Comparison of ENCODE assay signal across 14 cellular contexts in the genomic region with DNA sequence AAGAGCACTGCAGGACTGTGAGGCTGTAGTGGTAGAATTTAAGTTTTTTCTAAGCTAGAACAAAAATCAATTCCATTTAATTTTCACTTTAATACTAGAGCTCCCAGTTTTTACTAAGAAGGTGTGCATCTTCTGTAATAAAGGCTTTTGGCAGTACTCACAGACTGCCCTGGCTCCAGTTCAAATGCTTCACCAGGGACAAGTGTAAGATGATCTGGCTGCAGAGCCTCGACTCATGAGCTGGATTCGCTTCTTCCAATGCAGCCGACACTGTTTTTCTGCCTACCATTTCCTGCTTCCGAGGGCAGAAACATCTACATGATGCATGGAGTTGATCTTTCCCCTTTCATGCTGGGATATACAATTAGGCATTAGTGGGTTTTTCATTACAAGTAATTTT.
DNase-seq lines count a peak whose midpoint lies in the region; ATAC-seq and TF ChIP-seq lines count a peak whose summit lies in the region.
"Had no signal": no experiment of that assay in that cellular context is flagged by ENCODE, and none has a peak within 500 bp of the region (broad histone marks: within the 10 kb centered on the region; RNA-seq: fewer than 3 reads in every experiment).

No MANE protein-coding gene starts in this region.

- H3K36me3 Mint-ChIP-seq in WTC11: peaks cover 12% of the 10 kb centered on the region; the same call in 1 of the 2 replicates

- no peak overlapping the region for H3K4me3 Mint-ChIP-seq in WTC11
- H3K4me3 Mint-ChIP-seq: activated naive CD8-positive, alpha-beta T cell treated with anti-CD3 and anti-CD28 coated beads, Interleukin-2, amount 10 ng/mL, durations not matched to agents 7 days and 5 days; stimulated activated naive CD8-positive, alpha-beta T cell treated with anti-CD3 and anti-CD28 coated beads, Interleukin-15, Interleukin-2, amounts not matched to agents 100 ng/mL and 50 ng/mL, for 24 hours had no signal

- no peaks in the 10 kb centered on the region for H3K9me3 Mint-ChIP-seq in WTC11
- H3K9me3 Mint-ChIP-seq: activated naive CD8-positive, alpha-beta T cell treated with anti-CD3 and anti-CD28 coated beads, Interleukin-2, amount 10 ng/mL, durations not matched to agents 7 days and 5 days; stimulated activated naive CD8-positive, alpha-beta T cell treated with anti-CD3 and anti-CD28 coated beads, Interleukin-15, Interleukin-2, amounts not matched to agents 100 ng/mL and 50 ng/mL, for 24 hours had no signal

- no peak overlapping the region for H3K4me3 ChIP-seq in AG10803 (ENCODE audit: low read length)
- H3K4me3 ChIP-seq: BLaER1, lower lobe of right lung had no signal

- ATAC-seq in WTC11: peak; percentile 56; the same call in 1 of the 2 replicates
- ATAC-seq in HG03521 (IDR thresholded peaks at IDR 0.05; ENCODE audit: unreplicated experiment): no peak
- no peak for ATAC-seq in HG02973 (IDR thresholded peaks at IDR 0.05; ENCODE audit: unreplicated experiment)
- ATAC-seq: lower lobe of right lung had no signal

- H3K27ac ChIP-seq in RWPE1: no peak overlapping the region
- H3K27ac ChIP-seq: BLaER1, lower lobe of right lung had no signal

- CTCF ChIA-PET in WTC11 (lab: Charles Lee): interaction anchor here (0.9 to 1.2 kb wide), 2 partner anchors 251 to 543 kb away, joined by 3 to 5 read pairs; no protein-coding TSS in a partner anchor
- CTCF ChIA-PET in RWPE1 (lab: Yijun Ruan, JAX): interaction anchor here (1.0 kb wide), 1 partner anchor 250 kb away, joined by 7 read pairs; no protein-coding TSS in a partner anchor

- peak; percentile 60 for DNase-seq in AG10803 (ENCODE audit: low read depth)
- DNase-seq in NCI-H1092 (lab: John Stamatoyannopoulos, UW): peak; percentile 73
- no peak for DNase-seq in WTC11 (ENCODE audit: low spot score)
- DNase-seq in iris pigment epithelial cell (ENCODE audit: low read depth): peak; percentile 90
- no peak for DNase-seq in RWPE1 (ENCODE audit: low spot score)
- DNase-seq in T-helper 9 cell: no peak
- DNase-seq: activated CD4-positive, alpha-beta T cell treated with anti-CD3 and anti-CD28 coated beads, Interleukin-2, amount 50 U/mL, for 48 hours; activated naive CD8-positive, alpha-beta T cell treated with anti-CD3 and anti-CD28 coated beads, Interleukin-2, amount 10 ng/mL, durations not matched to agents 7 days and 5 days; lower lobe of right lung; NCI-H146 had no signal

- no peak for TF ChIP-seq CTCF in AG10803 (conservative IDR thresholded peaks at IDR 0.05; ENCODE audit: low read length)
- TF ChIP-seq CTCF in WTC11 (IDR thresholded peaks at IDR 0.05): no peak
- no peak for TF ChIP-seq CTCF in RWPE1 (conservative IDR thresholded peaks at IDR 0.05; ENCODE audit: low read depth)

- H3K4me1 Mint-ChIP-seq in WTC11: peaks cover 13% of the 10 kb centered on the region

- POLR2A ChIA-PET in WTC11 (lab: Charles Lee): no interaction called here
- POLR2A ChIA-PET in RWPE1 (lab: Yijun Ruan, JAX; ENCODE audit: low non-redundant PET): no interaction called here

- H3K27me3 Mint-ChIP-seq in WTC11 (ENCODE audit: low read depth): no peaks in the 10 kb centered on the region; the same call in 1 of the 2 replicates
- H3K27me3 Mint-ChIP-seq: activated naive CD8-positive, alpha-beta T cell treated with anti-CD3 and anti-CD28 coated beads, Interleukin-2, amount 10 ng/mL, durations not matched to agents 7 days and 5 days; stimulated activated naive CD8-positive, alpha-beta T cell treated with anti-CD3 and anti-CD28 coated beads, Interleukin-15, Interleukin-2, amounts not matched to agents 100 ng/mL and 50 ng/mL, for 24 hours had no signal

- no peak overlapping the region for H3K27ac Mint-ChIP-seq in WTC11
- H3K27ac Mint-ChIP-seq: activated naive CD8-positive, alpha-beta T cell treated with anti-CD3 and anti-CD28 coated beads, Interleukin-2, amount 10 ng/mL, durations not matched to agents 7 days and 5 days; stimulated activated naive CD8-positive, alpha-beta T cell treated with anti-CD3 and anti-CD28 coated beads, Interleukin-15, Interleukin-2, amounts not matched to agents 100 ng/mL and 50 ng/mL, for 24 hours had no signal

TF ChIP-seq in WTC11, 78 proteins besides CTCF, POLR2A, EP300 and RAD21 (continues in another document):
- TF ChIP-seq, protein P1, sequence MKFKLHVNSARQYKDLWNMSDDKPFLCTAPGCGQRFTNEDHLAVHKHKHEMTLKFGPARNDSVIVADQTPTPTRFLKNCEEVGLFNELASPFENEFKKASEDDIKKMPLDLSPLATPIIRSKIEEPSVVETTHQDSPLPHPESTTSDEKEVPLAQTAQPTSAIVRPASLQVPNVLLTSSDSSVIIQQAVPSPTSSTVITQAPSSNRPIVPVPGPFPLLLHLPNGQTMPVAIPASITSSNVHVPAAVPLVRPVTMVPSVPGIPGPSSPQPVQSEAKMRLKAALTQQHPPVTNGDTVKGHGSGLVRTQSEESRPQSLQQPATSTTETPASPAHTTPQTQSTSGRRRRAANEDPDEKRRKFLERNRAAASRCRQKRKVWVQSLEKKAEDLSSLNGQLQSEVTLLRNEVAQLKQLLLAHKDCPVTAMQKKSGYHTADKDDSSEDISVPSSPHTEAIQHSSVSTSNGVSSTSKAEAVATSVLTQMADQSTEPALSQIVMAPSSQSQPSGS (CRISPR knock-in tag; IDR thresholded peaks at IDR 0.05; ENCODE audit: borderline replicate concordance, low read depth): no peak
- no peak for TF ChIP-seq ESRRA (CRISPR knock-in tag; IDR thresholded peaks at IDR 0.05; ENCODE audit: borderline replicate concordance)
- no peak for TF ChIP-seq TEAD4 (CRISPR knock-in tag; IDR thresholded peaks at IDR 0.05)
- no peak for TF ChIP-seq PREB (CRISPR knock-in tag; IDR thresholded peaks at IDR 0.05; ENCODE audit: borderline replicate concordance)
- TF ChIP-seq FOXP1 (CRISPR knock-in tag; IDR thresholded peaks at IDR 0.05; ENCODE audit: borderline replicate concordance): no peak
- TF ChIP-seq, protein P2, sequence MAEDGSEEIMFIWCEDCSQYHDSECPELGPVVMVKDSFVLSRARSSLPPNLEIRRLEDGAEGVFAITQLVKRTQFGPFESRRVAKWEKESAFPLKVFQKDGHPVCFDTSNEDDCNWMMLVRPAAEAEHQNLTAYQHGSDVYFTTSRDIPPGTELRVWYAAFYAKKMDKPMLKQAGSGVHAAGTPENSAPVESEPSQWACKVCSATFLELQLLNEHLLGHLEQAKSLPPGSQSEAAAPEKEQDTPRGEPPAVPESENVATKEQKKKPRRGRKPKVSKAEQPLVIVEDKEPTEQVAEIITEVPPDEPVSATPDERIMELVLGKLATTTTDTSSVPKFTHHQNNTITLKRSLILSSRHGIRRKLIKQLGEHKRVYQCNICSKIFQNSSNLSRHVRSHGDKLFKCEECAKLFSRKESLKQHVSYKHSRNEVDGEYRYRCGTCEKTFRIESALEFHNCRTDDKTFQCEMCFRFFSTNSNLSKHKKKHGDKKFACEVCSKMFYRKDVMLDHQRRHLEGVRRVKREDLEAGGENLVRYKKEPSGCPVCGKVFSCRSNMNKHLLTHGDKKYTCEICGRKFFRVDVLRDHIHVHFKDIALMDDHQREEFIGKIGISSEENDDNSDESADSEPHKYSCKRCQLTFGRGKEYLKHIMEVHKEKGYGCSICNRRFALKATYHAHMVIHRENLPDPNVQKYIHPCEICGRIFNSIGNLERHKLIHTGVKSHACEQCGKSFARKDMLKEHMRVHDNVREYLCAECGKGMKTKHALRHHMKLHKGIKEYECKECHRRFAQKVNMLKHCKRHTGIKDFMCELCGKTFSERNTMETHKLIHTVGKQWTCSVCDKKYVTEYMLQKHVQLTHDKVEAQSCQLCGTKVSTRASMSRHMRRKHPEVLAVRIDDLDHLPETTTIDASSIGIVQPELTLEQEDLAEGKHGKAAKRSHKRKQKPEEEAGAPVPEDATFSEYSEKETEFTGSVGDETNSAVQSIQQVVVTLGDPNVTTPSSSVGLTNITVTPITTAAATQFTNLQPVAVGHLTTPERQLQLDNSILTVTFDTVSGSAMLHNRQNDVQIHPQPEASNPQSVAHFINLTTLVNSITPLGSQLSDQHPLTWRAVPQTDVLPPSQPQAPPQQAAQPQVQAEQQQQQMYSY (CRISPR knock-in tag; IDR thresholded peaks at IDR 0.05): no peak
- TF ChIP-seq CREB1 (CRISPR knock-in tag; IDR thresholded peaks at IDR 0.05): no peak
- no peak for TF ChIP-seq SMAD3 (CRISPR knock-in tag; IDR thresholded peaks at IDR 0.05; ENCODE audit: borderline replicate concordance)
- no peak for TF ChIP-seq GABPB1 (CRISPR knock-in tag; IDR thresholded peaks at IDR 0.05)

Comparison
In these comparisons a context has a peak if more than half of its experiments do, and no peak if none do; other contexts are left out.
1. DNase-seq: peak in AG10803 (single experiment), NCI-H1092 (single experiment) and iris pigment epithelial cell (single experiment); none in WTC11 (single experiment), RWPE1 (single experiment) and T-helper 9 cell (single experiment).